In the genomic region with DNA sequence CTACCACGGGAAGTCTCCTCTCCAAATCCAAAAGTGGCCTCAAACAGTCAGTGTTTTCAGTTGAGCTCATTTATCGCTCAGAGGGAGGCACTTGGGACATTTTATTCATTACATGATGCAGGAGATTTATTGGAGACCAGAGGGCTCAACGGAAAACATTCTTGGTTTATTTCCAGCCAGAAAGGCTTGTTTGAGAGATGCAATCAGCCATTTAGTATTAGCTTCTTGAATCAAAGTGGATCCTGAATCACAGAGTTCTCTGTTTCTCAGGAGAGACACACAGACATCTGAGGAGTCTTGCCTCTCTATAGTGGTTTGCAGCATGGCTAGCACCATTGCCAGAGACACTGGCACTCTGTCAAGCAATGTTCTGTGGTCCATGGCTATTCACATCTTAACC, we compare ENCODE assay signal across 11 cellular contexts. TPM values are rescaled to one million over a fixed set of nuclear protein-coding genes. Genes with fewer than 3 reads are reported as not detected.
DNase-seq lines count a peak whose midpoint lies in the region; ATAC-seq and TF ChIP-seq lines count a peak whose summit lies in the region.
"Had no signal": no experiment of that assay in that cellular context is flagged by ENCODE, and none has a peak within 500 bp of the region (broad histone marks: within the 10 kb centered on the region; RNA-seq: fewer than 3 reads in every experiment).

No MANE protein-coding gene starts in this region.

- POLR2A ChIA-PET in PC-3 (lab: Charles Lee; ENCODE audit: unreplicated experiment) = no interaction called here

- BruUV-seq in PC-3 (replicated peaks; lab: Mats Ljungman, UMichigan) = no TSS peak

- H3K9me2 ChIP-seq in PC-3 (replicated peaks; ENCODE audit: low read length) = no peaks in the 10 kb centered on the region

- H3K36me3 Mint-ChIP-seq in stimulated activated effector memory CD8-positive, alpha-beta T cell treated with anti-CD3 and anti-CD28 coated beads, Interleukin-12 subunit alpha, Interleukin-12 subunit beta, amount 100 ng/mL, for 72 hours = peaks cover 83% of the 10 kb centered on the region

- intact Hi-C loops in PC-3 (cut with micrococcal nuclease) = no loop called here

- no peak overlapping the region for H3K4me3 Mint-ChIP-seq in stimulated activated effector memory CD8-positive, alpha-beta T cell treated with anti-CD3 and anti-CD28 coated beads, Interleukin-12 subunit alpha, Interleukin-12 subunit beta, amount 100 ng/mL, for 72 hours

- DNase-seq in EH (ENCODE audit: low read depth) = peak; percentile 82
- DNase-seq in RWPE2 (ENCODE audit: low spot score) = no peak
- peak; percentile 60 for DNase-seq in fibroblast of mammary gland (ENCODE audit: low read depth)
- no peak for DNase-seq in stimulated activated effector memory CD8-positive, alpha-beta T cell treated with anti-CD3 and anti-CD28 coated beads, Interleukin-12 subunit alpha, Interleukin-12 subunit beta, amount 100 ng/mL, for 72 hours (ENCODE audit: low spot score in 2 of 2)
- no peak for DNase-seq in epidermal melanocyte (ENCODE audit: insufficient read length, low spot score)
- DNase-seq in PC-3 = no peak
- DNase-seq: DMS79 treated with DMSO at 0.1 percent for 48 hours; NCI-H187; stimulated activated CD4-positive, alpha-beta T cell treated with anti-CD3 and anti-CD28 coated beads, Interleukin-1b, Interleukin-23, amount 100 ng/mL, for 48 hours; T-helper 9 cell had no signal

- H3K4me2 ChIP-seq in PC-3 (ENCODE audit: low read length) = no peak overlapping the region

- peaks cover 24% of the 10 kb centered on the region for H4K20me1 ChIP-seq in PC-3 (ENCODE audit: low read length)

- H3K4me3 ChIP-seq in RWPE2 (ENCODE audit: severe bottlenecking) (no peak overlapping the region), fibroblast of mammary gland (ENCODE audit: control insufficient read depth, low read depth, low read length) (no peak overlapping the region), PC-3 (ENCODE audit: low read length) (no peak overlapping the region)

- ATAC-seq in RWPE2 (ENCODE audit: low read depth) (no peak), PC-3 (no peak), GM21423 (IDR thresholded peaks at IDR 0.05; ENCODE audit: unreplicated experiment) (no peak)
- no peak for ATAC-seq in stimulated activated effector memory CD8-positive, alpha-beta T cell treated with anti-CD3 and anti-CD28 coated beads, Interleukin-12 subunit alpha, Interleukin-12 subunit beta, amount 100 ng/mL, for 72 hours

- peak overlapping the region; percentile 59 for H3K27ac Mint-ChIP-seq in stimulated activated effector memory CD8-positive, alpha-beta T cell treated with anti-CD3 and anti-CD28 coated beads, Interleukin-12 subunit alpha, Interleukin-12 subunit beta, amount 100 ng/mL, for 72 hours

- H3K9ac ChIP-seq in PC-3 (ENCODE audit: low read length) = no peak overlapping the region

- peaks cover 98% of the 10 kb centered on the region for H3K4me1 Mint-ChIP-seq in stimulated activated effector memory CD8-positive, alpha-beta T cell treated with anti-CD3 and anti-CD28 coated beads, Interleukin-12 subunit alpha, Interleukin-12 subunit beta, amount 100 ng/mL, for 72 hours

- no peaks in the 10 kb centered on the region for H3K9me3 ChIP-seq in RWPE2 (ENCODE audit: severe bottlenecking)
- no peaks in the 10 kb centered on the region for H3K9me3 ChIP-seq in PC-3 (ENCODE audit: low read length)

- H3K79me2 ChIP-seq in PC-3 (ENCODE audit: low read length) = peaks cover 94% of the 10 kb centered on the region

- CTCF ChIA-PET in PC-3 (lab: Charles Lee) = no interaction called here

- peaks cover 73% of the 10 kb centered on the region for H3K36me3 ChIP-seq in RWPE2 (ENCODE audit: low read depth)
- H3K36me3 ChIP-seq in PC-3 (ENCODE audit: low read depth, low read length) = peaks cover 48% of the 10 kb centered on the region

- TF ChIP-seq CTCF in RWPE2 (IDR thresholded peaks at IDR 0.05; ENCODE audit: poor library complexity, severe bottlenecking) = no peak
- no peak for TF ChIP-seq CTCF in fibroblast of mammary gland (conservative IDR thresholded peaks at IDR 0.05; ENCODE audit: control insufficient read depth, insufficient read depth, low read depth, low read length)
- no peak for TF ChIP-seq CTCF in PC-3 (conservative IDR thresholded peaks at IDR 0.05; ENCODE audit: low read depth, low read length)

- no peaks in the 10 kb centered on the region for H3K9me3 Mint-ChIP-seq in stimulated activated effector memory CD8-positive, alpha-beta T cell treated with anti-CD3 and anti-CD28 coated beads, Interleukin-12 subunit alpha, Interleukin-12 subunit beta, amount 100 ng/mL, for 72 hours

- H2AFZ ChIP-seq in PC-3 (ENCODE audit: low read length) = no peak overlapping the region

- H3K4me1 ChIP-seq in RWPE2 (ENCODE audit: insufficient read depth, poor library complexity, severe bottlenecking) (peaks cover 84% of the 10 kb centered on the region), PC-3 (ENCODE audit: insufficient read depth, low read length) (peaks cover 59% of the 10 kb centered on the region)

- H3K27ac ChIP-seq in RWPE2 (ENCODE audit: poor library complexity, severe bottlenecking) = peak overlapping the region; percentile 99
- no peak overlapping the region for H3K27ac ChIP-seq in PC-3 (ENCODE audit: low read length)

- peaks cover 9% of the 10 kb centered on the region for H3F3A ChIP-seq in PC-3 (ENCODE audit: low read length, unreplicated experiment)

- no peaks in the 10 kb centered on the region for H3K27me3 ChIP-seq in RWPE2 (ENCODE audit: insufficient read depth, poor library complexity, severe bottlenecking)
- no peaks in the 10 kb centered on the region for H3K27me3 ChIP-seq in PC-3 (ENCODE audit: low read length)

RNA-seq across cellular contexts. Expression of gene CD44, which starts 31.5 kb away (rescaled TPM):
- total RNA-seq in PC-3 (2014; rRNA removed) = 181 and 241 TPM in 2 replicates

Comparison
In these comparisons a context has a peak if more than half of its experiments do, and no peak if none do; other contexts are left out.
1. DNase-seq: peak in EH (single experiment) and fibroblast of mammary gland (single experiment); none in RWPE2 (single experiment), stimulated activated effector memory CD8-positive, alpha-beta T cell treated with anti-CD3 and anti-CD28 coated beads, Interleukin-12 subunit alpha, Interleukin-12 subunit beta, amount 100 ng/mL, for 72 hours (0 of 2), epidermal melanocyte (single experiment) and PC-3 (single experiment).